ENCODE assay signal across 9 cellular contexts in genomic region chr10:63837043-63837442, GRCh38.
"Had no signal": no experiment of that assay in that cellular context is flagged by ENCODE, and none has a peak within 500 bp of the region (broad histone marks: within the 10 kb centered on the region; RNA-seq: fewer than 3 reads in every experiment).

No MANE protein-coding gene starts in this region.

- H3K27ac ChIP-seq: KMS-11 had no signal

- ATAC-seq: GM23338 had no signal

- H3K4me3 ChIP-seq: GM23338 had no signal

- H3K9ac ChIP-seq: KMS-11 had no signal

- H2AFZ ChIP-seq: GM23338 had no signal

- DNase-seq: H9, HCEC 1CT, IMR-90, KBM-7 had no signal

- H3K4me2 ChIP-seq: GM23338, KMS-11 had no signal

- FAIRE-seq: H1, H54, HTR-8/SVneo had no signal
